8 cellular contexts compared by ENCODE assay signal in genomic region chr4:2931765-2932560, GRCh38. TPM values are rescaled to one million over a fixed set of nuclear protein-coding genes. Genes with fewer than 3 reads are reported as not detected.
DNase-seq lines count a peak whose midpoint lies in the region; ATAC-seq, FAIRE-seq and TF ChIP-seq lines count a peak whose summit lies in the region.

No MANE protein-coding gene starts in this region.

- H3K4me1 ChIP-seq in H1 (replicated peaks in 1 of 4; ENCODE audit: control insufficient read depth in 3 of 4, insufficient read depth in 4 of 4, low read length in 3 of 4), result peaks cover 0 to 14% (median 4%) of the 10 kb centered on the region in 4 experiments; a peak in 6 of 7 replicates

- intact Hi-C loops in posterior vena cava (cut with DNase I), result loop anchor here (5.0 to 10.0 kb wide), 2 partner anchors 165 to 167 kb away; no protein-coding TSS in a partner anchor

- no peak overlapping the region for H3K23ac ChIP-seq in H1 (ENCODE audit: insufficient read length)

- no peak overlapping the region for H2BK15ac ChIP-seq in H1 (ENCODE audit: low read length)

- no peak overlapping the region for H3K14ac ChIP-seq in H1 (ENCODE audit: insufficient read length)

- peak in 1 of 2 experiments; percentile 9; a peak in 1 of 3 replicates for TF ChIP-seq POLR2A in H1 (IDR thresholded peaks at IDR 0.05; ENCODE audit: control extremely low read depth in 1 of 2, low read depth in 2 of 2, low read length in 2 of 2)

- no peak overlapping the region for H2BK12ac ChIP-seq in H1 (ENCODE audit: low read depth, low read length)

- no peak for TF ChIP-seq EP300 in H1 (IDR thresholded peaks at IDR 0.05; ENCODE audit: borderline replicate concordance in 1 of 2, low read depth in 2 of 2, low read length in 2 of 2)

- ATAC-seq in GM18870 (IDR thresholded peaks at IDR 0.05; ENCODE audit: unreplicated experiment), result peak; percentile 31
- peak; percentile 32 for ATAC-seq in HG03045 (IDR thresholded peaks at IDR 0.05; ENCODE audit: unreplicated experiment)

- no peak overlapping the region for H2BK5ac ChIP-seq in H1 (ENCODE audit: low read depth, low read length)

- no peak for FAIRE-seq in H1 (lab: Jason Lieb, UNC)

- 91% methylated on average over 29 of the region's 35 CpGs; no CpG with 5 or more reads in 1 of the 2 experiments for WGBS in H1 (ENCODE audit: extremely low coverage in 1 of 2, insufficient coverage in 1 of 2, insufficient read length in 1 of 2, insufficient replicate concordance in 2 of 2, low coverage in 1 of 2, low lambda C conversion rate in 2 of 2, missing lambda C conversion rate in 1 of 2), 2 experiments

- H3K18ac ChIP-seq in H1 (ENCODE audit: extremely low read depth, low read length), result no peak overlapping the region

- H2BK120ac ChIP-seq in H1 (replicated peaks; ENCODE audit: low read depth, low read length), result no peak overlapping the region

- H4K5ac ChIP-seq in H1 (ENCODE audit: insufficient read length, low read depth, low read length), result no peak overlapping the region

- H4K8ac ChIP-seq in H1 (ENCODE audit: extremely low read depth, insufficient read depth, low read length), result peak overlapping the region; percentile 52; the same call in 1 of the 2 replicates

- H4K91ac ChIP-seq in H1 (replicated peaks; ENCODE audit: insufficient read length, low read length), result no peak overlapping the region

- no peak overlapping the region for H2AFZ ChIP-seq in H1 (ENCODE audit: low read length)

- no peak overlapping the region for H3K4me3 ChIP-seq in H1 (ENCODE audit: extremely low read depth in 1 of 4, insufficient read depth in 2 of 4, low read depth in 3 of 4, low read length in 4 of 4)

- peaks cover 4 to 23% of the 10 kb centered on the region in 2 experiments for H4K20me1 ChIP-seq in H1 (replicated peaks in 1 of 2; ENCODE audit: control insufficient read depth in 1 of 2, insufficient read depth in 2 of 2, low read length in 2 of 2)

- 0 out of 7 replicates have a peak overlapping the region, but pooled peaks of 1 of the 4 experiments have one; percentile 11 for H3K9ac ChIP-seq in H1 (replicated peaks in 1 of 4; ENCODE audit: extremely low read depth in 1 of 4, low read depth in 3 of 4, low read length in 3 of 4)

- no peaks in the 10 kb centered on the region for H3K9me3 ChIP-seq in H1 (ENCODE audit: insufficient read depth in 2 of 2, low read depth in 1 of 2, low read length in 1 of 2)

- H3K36me3 ChIP-seq in H1 (ENCODE audit: control insufficient read depth in 2 of 4, insufficient read depth in 4 of 4, low read length in 3 of 4), result peaks cover 4 to 26% (median 18%) of the 10 kb centered on the region in 4 experiments

- CTCF ChIA-PET in H1 (lab: Charles Lee; ENCODE audit: partially characterized antibody), result interaction anchor here (1.0 to 2.3 kb wide), 3 partner anchors 8 to 168 kb away, joined by 3 to 5 read pairs (median 5); no protein-coding TSS in a partner anchor

- DNase-seq in UCSD-AML1 (lab: John Stamatoyannopoulos, UW; ENCODE audit: unreplicated experiment) (peak; percentile 86), H1 (ENCODE audit: low read depth in 1 of 2, low spot score in 2 of 2) (peak in 1 of 2 experiments; percentile 72), posterior vena cava (ENCODE audit: low spot score) (peak; percentile 93), cerebellum (ENCODE audit: low spot score) (no peak), AG08396 (ENCODE audit: low spot score) (no peak), NCI-H774 (lab: John Stamatoyannopoulos, UW) (no peak)

- H3K23me2 ChIP-seq in H1 (ENCODE audit: low read depth, low read length), result peaks cover 15% of the 10 kb centered on the region

- POLR2A ChIA-PET in H1 (lab: Charles Lee; ENCODE audit: partially characterized antibody), result interaction anchor here (2.0 kb wide), 1 partner anchor 9 kb away, joined by 5 read pairs; no protein-coding TSS in a partner anchor

- H3K56ac ChIP-seq in H1 (replicated peaks; ENCODE audit: insufficient read length, low read depth, low read length), result no peak overlapping the region

- peaks cover 7% of the 10 kb centered on the region for H3K79me1 ChIP-seq in H1 (ENCODE audit: low read depth, low read length)

- H2AK5ac ChIP-seq in H1 (ENCODE audit: low read depth, low read length), result no peak overlapping the region

- no peak overlapping the region for H3K4me2 ChIP-seq in H1 (ENCODE audit: insufficient read depth in 1 of 2, low read depth in 2 of 2, low read length in 2 of 2)

- peak; percentile 14 to 23; a peak in 2 of 4 replicates for TF ChIP-seq RAD21 in H1 (IDR thresholded peaks at IDR 0.05 in 1 of 2, conservative IDR thresholded peaks at IDR 0.05 in 1 of 2; ENCODE audit: low read depth in 2 of 2, low read length in 2 of 2)

- peak in 2 of 3 experiments; percentile 22 to 47; a peak in 2 of 4 replicates for TF ChIP-seq CTCF in H1 (IDR thresholded peaks at IDR 0.05; ENCODE audit: control extremely low read depth in 1 of 3, insufficient read depth in 1 of 3, low read depth in 1 of 3, low read length in 3 of 3)

- no peak overlapping the region for H3K27ac ChIP-seq in H1 (ENCODE audit: low read depth, low read length)

- H3K4ac ChIP-seq in H1 (replicated peaks; ENCODE audit: insufficient read length, low read depth, low read length), result no peak overlapping the region

- no peak overlapping the region for H2BK20ac ChIP-seq in H1 (ENCODE audit: low read length)

- peaks cover 0 to 19% of the 10 kb centered on the region in 2 experiments; a peak in 2 of 4 replicates for H3K79me2 ChIP-seq in H1 (ENCODE audit: control insufficient read depth in 1 of 2, insufficient read depth in 2 of 2, low read length in 2 of 2)

- no peaks in the 10 kb centered on the region for H3K27me3 ChIP-seq in H1 (replicated peaks in 1 of 4; ENCODE audit: control insufficient read depth in 3 of 4, extremely low read depth in 1 of 4, insufficient read depth in 3 of 4, low read length in 3 of 4)

TF ChIP-seq in H1, 55 proteins besides CTCF, POLR2A, EP300 and RAD21 (continues in another document):
- TF ChIP-seq ZNF274 (IDR thresholded peaks at IDR 0.05; ENCODE audit: borderline replicate concordance, extremely low read depth, low read length) (no peak), CREB1 (IDR thresholded peaks at IDR 0.05) (no peak), RBBP5 (IDR thresholded peaks at IDR 0.05; ENCODE audit: borderline replicate concordance, low read depth, low read length) (no peak), SAP30 (IDR thresholded peaks at IDR 0.05; ENCODE audit: insufficient read depth, insufficient replicate concordance, low read length) (no peak), TEAD4 (IDR thresholded peaks at IDR 0.05; ENCODE audit: low read depth, low read length) (no peak)

RNA-seq across cellular contexts. Expression of gene NOP14, which starts 31.2 kb away (rescaled TPM):
- 44.4 and 45.3 TPM in 2 replicates for total RNA-seq in H1 (2021; fragmentation: NEBNext Ultra II Directional; extraction: Animal tissue kit (Norgen Biotek cat#: 25700))
- 8.6 TPM in 2 replicates for polyA plus RNA-seq in H1 (2011; rRNA removed)
- 9.5 TPM for polyA plus RNA-seq in H1 (2011; cell fraction: cytosol; rRNA removed)
- 13.1 TPM for polyA plus RNA-seq in H1 (2011; cell fraction: nucleus; rRNA removed)
- polyA plus RNA-seq in H1 (2012, experiment 1 of 2), result 32.1 to 38.1 TPM (median 36.6 TPM) in 4 replicates
- 15.3 TPM for polyA plus RNA-seq in H1 (2012, experiment 2 of 2)
- 44.3 TPM for polyA plus RNA-seq in H1 (2013, experiment 1 of 2)
- polyA plus RNA-seq in H1 (2013, experiment 2 of 2), result 41.2 TPM
- 8.9 and 9.4 TPM in 2 replicates for polyA minus RNA-seq in H1 (2011; rRNA and poly(A)+ RNA removed)
- 19.7 TPM for polyA minus RNA-seq in H1 (2011; cell fraction: cytosol; rRNA and poly(A)+ RNA removed)
- polyA minus RNA-seq in H1 (2011; cell fraction: nucleus; rRNA and poly(A)+ RNA removed), result 17.3 TPM
- total RNA-seq in posterior vena cava (10 to 100 TPM; 16.1 to 20.5 TPM), cerebellum (7.1 TPM)

RNA-seq across cellular contexts. Expression of gene GRK4, which starts 31.4 kb away (rescaled TPM):
- 1.8 and 2.1 TPM in 2 replicates for total RNA-seq in H1 (2021; fragmentation: NEBNext Ultra II Directional; extraction: Animal tissue kit (Norgen Biotek cat#: 25700))
- polyA plus RNA-seq in H1 (2011; rRNA removed), result 0.69 and 0.77 TPM in 2 replicates
- 1.2 TPM for polyA plus RNA-seq in H1 (2011; cell fraction: cytosol; rRNA removed)
- 1.0 TPM for polyA plus RNA-seq in H1 (2011; cell fraction: nucleus; rRNA removed)
- 0.85 to 1.4 TPM (median 1.1 TPM) in 4 replicates for polyA plus RNA-seq in H1 (2012, experiment 1 of 2)
- 0.50 TPM for polyA plus RNA-seq in H1 (2012, experiment 2 of 2)
- polyA plus RNA-seq in H1 (2013, experiment 1 of 2), result 1.6 TPM
- 1.4 TPM for polyA plus RNA-seq in H1 (2013, experiment 2 of 2)
- polyA minus RNA-seq in H1 (2011; rRNA and poly(A)+ RNA removed), result 1.1 TPM in 2 replicates
- 0.73 TPM for polyA minus RNA-seq in H1 (2011; cell fraction: cytosol; rRNA and poly(A)+ RNA removed)
- 1.9 TPM for polyA minus RNA-seq in H1 (2011; cell fraction: nucleus; rRNA and poly(A)+ RNA removed)
- total RNA-seq in posterior vena cava (1 to 10 TPM; 5.6 to 8.0 TPM), cerebellum (26.5 TPM)

Comparison
In these comparisons a context has a peak if more than half of its experiments do, and no peak if none do; other contexts are left out.
1. DNase-seq: peak in UCSD-AML1 (single experiment) and posterior vena cava (single experiment); none in cerebellum (single experiment), AG08396 (single experiment) and NCI-H774 (single experiment).